22 cellular contexts compared by ENCODE assay signal in the genomic region with DNA sequence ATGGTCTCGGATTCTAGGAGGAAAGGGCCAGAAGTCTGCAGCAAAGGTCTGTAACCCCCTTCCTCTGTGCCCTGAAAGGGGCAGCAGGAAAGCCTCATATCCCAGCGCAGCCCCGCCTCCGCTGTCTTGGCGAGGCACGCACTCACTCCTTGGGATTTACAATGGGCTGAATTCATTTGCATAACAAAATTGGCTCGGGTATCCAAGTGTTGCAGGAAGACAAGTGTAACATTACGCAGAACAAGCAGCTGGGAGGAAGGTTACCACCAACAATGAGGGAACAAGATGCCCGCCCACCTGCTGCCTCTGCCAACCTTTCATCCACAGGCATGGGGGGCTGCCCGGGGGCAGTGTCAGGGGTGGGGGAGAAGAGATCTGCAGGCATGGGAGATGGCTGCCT.
DNase-seq lines count a peak whose midpoint lies in the region; ATAC-seq and TF ChIP-seq lines count a peak whose summit lies in the region.
"Had no signal": no experiment of that assay in that cellular context is flagged by ENCODE, and none has a peak within 500 bp of the region (broad histone marks: within the 10 kb centered on the region; RNA-seq: fewer than 3 reads in every experiment).

No MANE protein-coding gene starts in this region.

- H3K36me3 ChIP-seq in neuronal stem cell (replicated peaks in 1 of 2; ENCODE audit: control insufficient read depth in 2 of 2, insufficient read depth in 2 of 2, low read length in 2 of 2) (no peaks in the 10 kb centered on the region), smooth muscle cell (ENCODE audit: low read depth) (no peaks in the 10 kb centered on the region)
- H3K36me3 ChIP-seq: esophagus squamous epithelium, left ventricle myocardium inferior, prostate gland, thyroid gland had no signal

- no peak overlapping the region for H3K27ac Mint-ChIP-seq in activated T-cell treated with anti-CD3 and anti-CD28 coated beads, Interleukin-2, amount 50 U/mL, for 24 hours
- H3K27ac Mint-ChIP-seq: activated naive CD8-positive, alpha-beta T cell treated with anti-CD3 and anti-CD28 coated beads, Interleukin-2, amount 50 U/mL, for 24 hours; CD14-positive monocyte; effector memory CD8-positive, alpha-beta T cell had no signal

- H2BK120ac ChIP-seq in neuronal stem cell (ENCODE audit: low read depth, low read length) = no peak overlapping the region

- no peak overlapping the region for H3K27ac ChIP-seq in neuronal stem cell (replicated peaks; ENCODE audit: low read length)
- no peak overlapping the region for H3K27ac ChIP-seq in smooth muscle cell (ENCODE audit: low read depth)
- H3K27ac ChIP-seq: body of pancreas, esophagus squamous epithelium, left ventricle myocardium inferior, prostate gland, thyroid gland had no signal

- H3F3A ChIP-seq in smooth muscle cell (ENCODE audit: low read depth) = no peaks in the 10 kb centered on the region

- H3K4me1 ChIP-seq in neuronal stem cell (ENCODE audit: control insufficient read depth in 2 of 2, insufficient read depth in 1 of 2, low read depth in 1 of 2, low read length in 2 of 2) (peaks cover 11 to 35% of the 10 kb centered on the region in 2 donors), smooth muscle cell (ENCODE audit: low read depth) (peaks cover 22% of the 10 kb centered on the region)
- H3K4me1 ChIP-seq: body of pancreas, prostate gland, thyroid gland had no signal

- peaks cover 0 to 55% (median 0%) of the 10 kb centered on the region in 3 experiments for H3K27me3 ChIP-seq in neuronal stem cell (ENCODE audit: control insufficient read depth in 3 of 3, insufficient read depth in 3 of 3, low read depth in 1 of 3, low read length in 3 of 3)
- peaks cover 32% of the 10 kb centered on the region for H3K27me3 ChIP-seq in smooth muscle cell (ENCODE audit: low read depth)
- H3K27me3 ChIP-seq: body of pancreas had no signal

- H4K91ac ChIP-seq in neuronal stem cell (ENCODE audit: low read depth, low read length, poor library complexity) = no peak overlapping the region

- no peak overlapping the region for H4K8ac ChIP-seq in neuronal stem cell (ENCODE audit: low read depth, low read length)

- H3K9me3 ChIP-seq in neuronal stem cell (replicated peaks in 1 of 2; ENCODE audit: control insufficient read depth in 2 of 2, insufficient read depth in 1 of 2, low read depth in 1 of 2, low read length in 2 of 2) (no peaks in the 10 kb centered on the region), smooth muscle cell (replicated peaks; ENCODE audit: low read depth) (no peaks in the 10 kb centered on the region)
- H3K9me3 ChIP-seq: body of pancreas, esophagus squamous epithelium, left ventricle myocardium inferior, prostate gland, thyroid gland had no signal

- no peak overlapping the region for H2BK12ac ChIP-seq in neuronal stem cell (ENCODE audit: low read length)

- DNase-seq in NCI-H510A treated with DMSO at 0.1 percent for 48 hours (lab: John Stamatoyannopoulos, UW) = peak; percentile 22
- no peak for DNase-seq in NCI-H510A (lab: John Stamatoyannopoulos, UW)
- peak; percentile 73 for DNase-seq in NCI-H2029 (lab: John Stamatoyannopoulos, UW)
- DNase-seq in ecto neural progenitor cell (ENCODE audit: low spot score) = peak; percentile 71
- DNase-seq in neuronal stem cell (ENCODE audit: low spot score) = peak; percentile 57
- DNase-seq in activated T-cell treated with anti-CD3 and anti-CD28 coated beads, Interleukin-2, amount 50 U/mL, for 24 hours = no peak
- DNase-seq in smooth muscle cell (lab: John Stamatoyannopoulos, UW; ENCODE audit: unreplicated experiment) = no peak
- DNase-seq: activated CD4-positive, alpha-beta T cell treated with anti-CD3 and anti-CD28 coated beads, Interleukin-2, amount 50 U/mL, for 1 hour; activated effector memory CD4-positive, alpha-beta T cell treated with anti-CD3 and anti-CD28 coated beads, Interleukin-2, amount 50 U/mL, for 16 hours; activated naive CD8-positive, alpha-beta T cell treated with anti-CD3 and anti-CD28 coated beads, Interleukin-2, amount 50 U/mL, for 24 hours; body of pancreas; effector memory CD8-positive, alpha-beta T cell; esophagus squamous epithelium; Kasumi-1; left ventricle myocardium inferior; NCI-H526 treated with DMSO at 0.1 percent for 48 hours; SHP77 treated with DMSO at 0.1 percent for 48 hours; stimulated activated naive CD4-positive, alpha-beta T cell; thyroid gland had no signal

- H3K18ac ChIP-seq in neuronal stem cell (ENCODE audit: low read length) = no peak overlapping the region

- H3K9ac ChIP-seq in neuronal stem cell (ENCODE audit: low read depth, low read length, poor library complexity) (no peak overlapping the region), smooth muscle cell (ENCODE audit: low read depth) (no peak overlapping the region)

- H3K4me3 Mint-ChIP-seq in activated T-cell treated with anti-CD3 and anti-CD28 coated beads, Interleukin-2, amount 50 U/mL, for 24 hours = no peak overlapping the region
- H3K4me3 Mint-ChIP-seq: activated naive CD8-positive, alpha-beta T cell treated with anti-CD3 and anti-CD28 coated beads, Interleukin-2, amount 50 U/mL, for 24 hours; effector memory CD8-positive, alpha-beta T cell had no signal

- ATAC-seq in HG02852 (IDR thresholded peaks at IDR 0.05; ENCODE audit: unreplicated experiment) = no peak
- ATAC-seq: activated naive CD8-positive, alpha-beta T cell treated with anti-CD3 and anti-CD28 coated beads, Interleukin-2, amount 50 U/mL, for 24 hours; body of pancreas; effector memory CD8-positive, alpha-beta T cell had no signal

- no peak overlapping the region for H2AK5ac ChIP-seq in neuronal stem cell (ENCODE audit: low read depth, low read length)

- no peaks in the 10 kb centered on the region for H3K79me1 ChIP-seq in neuronal stem cell (ENCODE audit: low read depth, low read length)

- no peaks in the 10 kb centered on the region for H3K36me3 Mint-ChIP-seq in activated T-cell treated with anti-CD3 and anti-CD28 coated beads, Interleukin-2, amount 50 U/mL, for 24 hours (ENCODE audit: low read depth)
- H3K36me3 Mint-ChIP-seq: CD14-positive monocyte had no signal

- H2AFZ ChIP-seq in neuronal stem cell (ENCODE audit: low read length) (no peak overlapping the region), smooth muscle cell (ENCODE audit: low read depth) (no peak overlapping the region)

- TF ChIP-seq CTCF in smooth muscle cell (IDR thresholded peaks at IDR 0.05; ENCODE audit: borderline replicate concordance, insufficient read depth, poor library complexity, severe bottlenecking) = no peak

- H2BK5ac ChIP-seq in neuronal stem cell (ENCODE audit: low read length) = no peak overlapping the region

- WGBS in neuronal stem cell (ENCODE audit: extremely low coverage in 2 of 2, insufficient read length in 2 of 2, insufficient replicate concordance in 1 of 2), 2 donors = no CpG with 5 or more reads among the region's 10 CpGs
- 35% methylated on average over 9 of the region's 10 CpGs for WGBS in smooth muscle cell (ENCODE audit: low lambda C conversion rate)

- no peak overlapping the region for H3K23ac ChIP-seq in neuronal stem cell (ENCODE audit: low read depth, low read length, poor library complexity)

- no peak overlapping the region for H3K4ac ChIP-seq in neuronal stem cell (ENCODE audit: low read length)

- H3K4me1 Mint-ChIP-seq in activated T-cell treated with anti-CD3 and anti-CD28 coated beads, Interleukin-2, amount 50 U/mL, for 24 hours (ENCODE audit: low read depth) = peaks cover 25% of the 10 kb centered on the region
- H3K4me1 Mint-ChIP-seq: CD14-positive monocyte had no signal

- H3K4me2 ChIP-seq in neuronal stem cell (ENCODE audit: insufficient read depth, low read length, poor library complexity, severe bottlenecking) (peak overlapping the region; percentile 44), smooth muscle cell (no peak overlapping the region)

- H3K9me3 Mint-ChIP-seq in activated T-cell treated with anti-CD3 and anti-CD28 coated beads, Interleukin-2, amount 50 U/mL, for 24 hours = no peaks in the 10 kb centered on the region
- H3K9me3 Mint-ChIP-seq: activated naive CD8-positive, alpha-beta T cell treated with anti-CD3 and anti-CD28 coated beads, Interleukin-2, amount 50 U/mL, for 24 hours; CD14-positive monocyte; effector memory CD8-positive, alpha-beta T cell had no signal

- no peaks in the 10 kb centered on the region for H3K79me2 ChIP-seq in smooth muscle cell (ENCODE audit: low read depth)

- H3K27me3 Mint-ChIP-seq in activated T-cell treated with anti-CD3 and anti-CD28 coated beads, Interleukin-2, amount 50 U/mL, for 24 hours = peaks cover 5% of the 10 kb centered on the region

- peak overlapping the region; percentile 45 for H2BK15ac ChIP-seq in neuronal stem cell (ENCODE audit: low read length)

- no peak overlapping the region for H3K4me3 ChIP-seq in neuronal stem cell (ENCODE audit: low read length in 2 of 2)
- no peak overlapping the region for H3K4me3 ChIP-seq in smooth muscle cell
- H3K4me3 ChIP-seq: body of pancreas, esophagus squamous epithelium, left ventricle myocardium inferior, prostate gland, thyroid gland had no signal

- H4K20me1 ChIP-seq in smooth muscle cell (ENCODE audit: low read depth) = no peaks in the 10 kb centered on the region

- no peak overlapping the region for H3K14ac ChIP-seq in neuronal stem cell (ENCODE audit: low read length)

Comparison
In these comparisons a context has a peak if more than half of its experiments do, and no peak if none do; other contexts are left out.
1. DNase-seq: peak in NCI-H510A treated with DMSO at 0.1 percent for 48 hours (single experiment), NCI-H2029 (single experiment), ecto neural progenitor cell (single experiment) and neuronal stem cell (single experiment); none in NCI-H510A (single experiment), activated T-cell treated with anti-CD3 and anti-CD28 coated beads, Interleukin-2, amount 50 U/mL, for 24 hours (single experiment) and smooth muscle cell (single experiment).